In genomic region chr7:51140203-51140938, GRCh38 we compare ENCODE assay signal across 1 cellular context.
TF ChIP-seq lines count a peak whose summit lies in the region.

No MANE protein-coding gene starts in this region.

TF ChIP-seq in WTC11, 78 proteins besides CTCF, POLR2A, EP300 and RAD21 (continued from another document):
- TF ChIP-seq PRDM15 (CRISPR knock-in tag; IDR thresholded peaks at IDR 0.05): no peak
- no peak for TF ChIP-seq CDX4 (CRISPR knock-in tag; IDR thresholded peaks at IDR 0.05; ENCODE audit: borderline replicate concordance)
- TF ChIP-seq NFATC4 (CRISPR knock-in tag; IDR thresholded peaks at IDR 0.05): no peak
